8 cellular contexts compared by ENCODE assay signal in the genomic region with DNA sequence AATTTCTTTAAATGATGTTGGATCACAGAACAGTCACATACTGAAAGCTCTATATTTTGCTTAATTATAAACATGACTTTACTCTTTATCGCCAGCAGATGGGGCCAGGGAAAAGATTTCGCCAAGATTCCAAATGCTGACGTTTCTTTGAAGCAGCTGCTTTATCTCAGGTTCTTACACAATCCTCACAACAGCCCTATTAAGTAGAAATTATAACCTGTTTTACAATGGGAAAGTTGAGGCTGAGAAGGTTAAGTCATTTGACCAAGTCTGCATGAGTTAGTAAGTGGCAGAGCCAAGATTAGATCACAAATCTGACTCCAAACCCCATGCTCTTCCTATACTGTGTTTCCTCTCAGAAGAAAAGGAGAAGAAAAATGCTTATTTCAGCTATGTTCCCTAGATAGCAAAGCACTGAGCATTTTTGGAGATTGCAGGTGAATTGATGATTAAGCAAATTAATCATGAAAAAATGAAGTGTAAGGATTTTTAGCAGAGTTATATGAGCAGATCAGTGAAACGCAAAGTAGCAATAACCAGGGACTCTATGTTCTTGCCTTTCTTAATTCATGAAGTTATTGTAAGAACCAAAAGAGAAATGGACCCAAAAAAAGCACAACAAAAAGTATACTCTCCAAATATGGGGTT.
DNase-seq lines count a peak whose midpoint lies in the region; ATAC-seq, FAIRE-seq and TF ChIP-seq lines count a peak whose summit lies in the region.

No MANE protein-coding gene starts in this region.

- FAIRE-seq in GM12892 (lab: Jason Lieb, UNC), result peak; percentile 17
- FAIRE-seq in pancreas (lab: Jason Lieb, UNC), result no peak

- H3K36me3 Mint-ChIP-seq in T-helper 17 cell (ENCODE audit: low read depth), result peaks cover 2% of the 10 kb centered on the region

- WGBS in esophagus muscularis mucosa, result 26% methylated on average over 4 of the region's 4 CpGs
- WGBS in pancreas, 2 donors, result 14 to 18% methylated on average over 4 of the region's 4 CpGs

- DNase-seq in AG04449 (ENCODE audit: low read depth, low spot score) (peak; percentile 31), GM12892 (ENCODE audit: insufficient read length) (no peak), OCI-M1 (lab: John Stamatoyannopoulos, UW) (peak; percentile 15), esophagus muscularis mucosa (ENCODE audit: extremely low spot score) (no peak), pancreas (peak in 2 of 6 donors; percentile 14 to 47), T-helper 17 cell (no peak)
- no peak for DNase-seq in effector memory CD4-positive, alpha-beta T cell

- intact Hi-C loops in esophagus muscularis mucosa (cut with DNase I), result no loop called here
- intact Hi-C loops in pancreas (cut with DNase I), result loop anchor here in 1 of 3 donors (10.0 kb wide), 1 partner anchor 888 kb away; no protein-coding TSS in a partner anchor

- H3K4me1 ChIP-seq in esophagus muscularis mucosa (peaks cover 0 to 9% (median 1%) of the 10 kb centered on the region in 4 donors), pancreas (peaks cover 0 to 16% (median 10%) of the 10 kb centered on the region in 3 donors)
- H3K4me1 ChIP-seq in effector memory CD4-positive, alpha-beta T cell (ENCODE audit: control insufficient read depth, insufficient read depth, low read length, poor library complexity, severe bottlenecking), result no peaks in the 10 kb centered on the region

- H3K27me3 Mint-ChIP-seq in T-helper 17 cell, result peaks cover 37% of the 10 kb centered on the region

- H3K36me3 ChIP-seq in esophagus muscularis mucosa (no peaks in the 10 kb centered on the region), pancreas (no peaks in the 10 kb centered on the region)
- no peaks in the 10 kb centered on the region for H3K36me3 ChIP-seq in effector memory CD4-positive, alpha-beta T cell (ENCODE audit: control insufficient read depth, insufficient read depth, low read length)

- peak; percentile 60 for ATAC-seq in HG03039 (IDR thresholded peaks at IDR 0.05; ENCODE audit: unreplicated experiment)
- ATAC-seq in pancreas, result peak; percentile 68 to 88 (median 84)
- no peak for ATAC-seq in T-helper 17 cell

- no peaks in the 10 kb centered on the region for H3K27me3 ChIP-seq in esophagus muscularis mucosa
- no peaks in the 10 kb centered on the region for H3K27me3 ChIP-seq in pancreas
- no peaks in the 10 kb centered on the region for H3K27me3 ChIP-seq in effector memory CD4-positive, alpha-beta T cell (replicated peaks; ENCODE audit: control insufficient read depth, insufficient read depth, low read length, poor library complexity, severe bottlenecking)

- H3K4me3 ChIP-seq in AG04449 (ENCODE audit: low read depth, low read length) (no peak overlapping the region), esophagus muscularis mucosa (no peak overlapping the region), pancreas (no peak overlapping the region)
- H3K4me3 ChIP-seq in effector memory CD4-positive, alpha-beta T cell (ENCODE audit: insufficient read depth, low read depth, low read length, poor library complexity, severe bottlenecking), result no peak overlapping the region

- no peak overlapping the region for H3K4me3 Mint-ChIP-seq in T-helper 17 cell

- TF ChIP-seq CTCF in AG04449 (IDR thresholded peaks at IDR 0.05; ENCODE audit: insufficient read depth, low read length, missing control alignments) (peak; percentile 41), esophagus muscularis mucosa (IDR thresholded peaks at IDR 0.05) (peak; percentile 31 to 37 (median 37)), pancreas (IDR thresholded peaks at IDR 0.05) (peak in 3 of 4 donors; percentile 18 to 40 (median 33))

- no peak overlapping the region for H3K27ac Mint-ChIP-seq in T-helper 17 cell

- CTCF ChIA-PET in AG04449 (lab: Yijun Ruan, JAX), result interaction anchor here (0.7 to 3.4 kb wide), 15 partner anchors 8 to 881 kb away, joined by 3 to 32 read pairs (median 3); no protein-coding TSS in a partner anchor

- TF ChIP-seq EP300 in esophagus muscularis mucosa (IDR thresholded peaks at IDR 0.05), result no peak

- no peaks in the 10 kb centered on the region for H3K9me3 ChIP-seq in esophagus muscularis mucosa
- no peaks in the 10 kb centered on the region for H3K9me3 ChIP-seq in pancreas
- H3K9me3 ChIP-seq in T-helper 17 cell (ENCODE audit: control insufficient read depth, low read length, poor library complexity, severe bottlenecking), result no peaks in the 10 kb centered on the region
- no peaks in the 10 kb centered on the region for H3K9me3 ChIP-seq in effector memory CD4-positive, alpha-beta T cell (ENCODE audit: control insufficient read depth, low read length)

- POLR2A ChIA-PET in AG04449 (lab: Yijun Ruan, JAX), result no interaction called here

- TF ChIP-seq POLR2A in GM12892 (IDR thresholded peaks at IDR 0.05; ENCODE audit: low read depth, low read length) (no peak), esophagus muscularis mucosa (IDR thresholded peaks at IDR 0.05; ENCODE audit: low read depth) (no peak)

- no peak overlapping the region for H3K27ac ChIP-seq in esophagus muscularis mucosa (replicated peaks in 1 of 4)
- no peak overlapping the region for H3K27ac ChIP-seq in pancreas
- no peak overlapping the region for H3K27ac ChIP-seq in effector memory CD4-positive, alpha-beta T cell (ENCODE audit: insufficient read depth, low read length, poor library complexity, severe bottlenecking)

- H3K4me1 Mint-ChIP-seq in T-helper 17 cell, result peaks cover 7% of the 10 kb centered on the region

Comparison
In these comparisons a context has a peak if more than half of its experiments do, and no peak if none do; other contexts are left out.
1. DNase-seq: peak in AG04449 (single experiment) and OCI-M1 (single experiment); none in GM12892 (single experiment), esophagus muscularis mucosa (single experiment), T-helper 17 cell (0 of 3) and effector memory CD4-positive, alpha-beta T cell (0 of 3).
2. Peak in every context shown above with its lines, with median percentiles within 50 percentile points of each other: CTCF ChIP-seq.